1 cellular context compared by ENCODE assay signal in genomic region chr19:50838239-50838638, GRCh38.
TF ChIP-seq lines count a peak whose summit lies in the region.

No MANE protein-coding gene starts in this region.

TF ChIP-seq in H1, 55 proteins besides CTCF, POLR2A, EP300 and RAD21:
- no peak for TF ChIP-seq ATF2 (IDR thresholded peaks at IDR 0.05; ENCODE audit: low read length)
- no peak for TF ChIP-seq PHF8 (conservative IDR thresholded peaks at IDR 0.05; ENCODE audit: low read depth, low read length)
- no peak for TF ChIP-seq BRCA1 (IDR thresholded peaks at IDR 0.05; ENCODE audit: low read depth, low read length)
- TF ChIP-seq CREB1 (IDR thresholded peaks at IDR 0.05), result no peak
- TF ChIP-seq MAX (IDR thresholded peaks at IDR 0.05), result no peak
- TF ChIP-seq ATF3 (IDR thresholded peaks at IDR 0.05; ENCODE audit: insufficient read depth, low read depth, low read length), result no peak
- TF ChIP-seq KDM5A (IDR thresholded peaks at IDR 0.05; ENCODE audit: low read length), result no peak
- TF ChIP-seq SIX5 (IDR thresholded peaks at IDR 0.05; ENCODE audit: low read depth, low read length), result no peak
- TF ChIP-seq TCF12 (IDR thresholded peaks at IDR 0.05; ENCODE audit: low read depth, low read length), result no peak
- no peak for TF ChIP-seq CHD2 (IDR thresholded peaks at IDR 0.05; ENCODE audit: low read length)
- TF ChIP-seq RXRA (IDR thresholded peaks at IDR 0.05; ENCODE audit: insufficient read depth, low read depth, low read length), result no peak
- no peak for TF ChIP-seq SIN3A (conservative IDR thresholded peaks at IDR 0.05 in 1 of 2, IDR thresholded peaks at IDR 0.05 in 1 of 2; ENCODE audit: low read depth in 1 of 2, low read length in 2 of 2)
- TF ChIP-seq KDM4A (IDR thresholded peaks at IDR 0.05; ENCODE audit: low read depth, low read length, severe bottlenecking), result no peak
